ENCODE assay signal across 9 cellular contexts in genomic region chr17:40541873-40542561, GRCh38. TPM values are rescaled to one million over a fixed set of nuclear protein-coding genes. Genes with fewer than 3 reads are reported as not detected.
A peak's percentile ranks its signal among the peaks of the same experiment; 100 is the strongest.
DNase-seq lines count a peak whose midpoint lies in the region; ATAC-seq and TF ChIP-seq lines count a peak whose summit lies in the region.
"Had no signal": no experiment of that assay in that cellular context is flagged by ENCODE, and none has a peak within 500 bp of the region (broad histone marks: within the 10 kb centered on the region; RNA-seq: fewer than 3 reads in every experiment).

No MANE protein-coding gene starts in this region.

- H3K9ac ChIP-seq in liver (ENCODE audit: low read depth in 1 of 2, low read length in 2 of 2) (peak overlapping the region in 1 of 2 donors; percentile 55), stomach smooth muscle (ENCODE audit: low read length in 2 of 2) (peak overlapping the region; percentile 56 to 71)

- DNase-seq in DMS153 (lab: John Stamatoyannopoulos, UW): peak; percentile 32
- DNase-seq in DMS153 treated with DMSO at 0.1 percent for 48 hours (lab: John Stamatoyannopoulos, UW; ENCODE audit: unreplicated experiment): no peak
- peak in 1 of 4 donors; percentile 40 for DNase-seq in body of pancreas
- no peak for DNase-seq in midbrain (lab: John Stamatoyannopoulos, UW)
- DNase-seq in hepatic stellate cell (ENCODE audit: low spot score): no peak

- peak in 1 of 3 donors; percentile 4 for TF ChIP-seq POLR2A in body of pancreas (IDR thresholded peaks at IDR 0.05)

- H3K27me3 ChIP-seq in body of pancreas: no peaks in the 10 kb centered on the region
- H3K27me3 ChIP-seq in liver (ENCODE audit: control insufficient read depth in 4 of 4, insufficient read depth in 4 of 4, low read length in 3 of 4): no peaks in the 10 kb centered on the region
- H3K27me3 ChIP-seq in stomach smooth muscle (ENCODE audit: control insufficient read depth in 1 of 2, insufficient read depth in 2 of 2, low read length in 2 of 2): no peaks in the 10 kb centered on the region

- no peaks in the 10 kb centered on the region for H3K9me3 ChIP-seq in body of pancreas
- no peaks in the 10 kb centered on the region for H3K9me3 ChIP-seq in liver (ENCODE audit: control insufficient read depth in 4 of 4, low read length in 3 of 4)
- no peaks in the 10 kb centered on the region for H3K9me3 ChIP-seq in stomach smooth muscle (ENCODE audit: control insufficient read depth in 2 of 2, low read length in 2 of 2)

- peaks cover 42% of the 10 kb centered on the region for H3K4me1 ChIP-seq in body of pancreas
- H3K4me1 ChIP-seq in liver (ENCODE audit: control insufficient read depth in 4 of 4, insufficient read depth in 4 of 4, low read length in 3 of 4): peaks cover 27 to 59% (median 43%) of the 10 kb centered on the region in 4 donors
- H3K4me1 ChIP-seq in stomach smooth muscle (ENCODE audit: control insufficient read depth, insufficient read depth, low read length): peaks cover 62% of the 10 kb centered on the region

- H3K36me3 ChIP-seq in body of pancreas (replicated peaks in 1 of 2; ENCODE audit: insufficient read depth in 1 of 2, low read depth in 2 of 2) (no peaks in the 10 kb centered on the region), liver (ENCODE audit: control insufficient read depth in 4 of 4, insufficient read depth in 3 of 4, low read depth in 1 of 4, low read length in 3 of 4) (no peaks in the 10 kb centered on the region), stomach smooth muscle (ENCODE audit: control insufficient read depth in 2 of 2, insufficient read depth in 2 of 2, low read length in 2 of 2) (no peaks in the 10 kb centered on the region)

- 72 to 78% methylated on average over 15 to 18 of the region's 18 CpGs for WGBS in body of pancreas, 2 donors
- WGBS in liver: 68% methylated on average over 18 of the region's 18 CpGs

- H3K27ac ChIP-seq in body of pancreas (peak overlapping the region; percentile 48 to 88 (median 75)), liver (ENCODE audit: low read depth in 1 of 2, low read length in 2 of 2) (peak overlapping the region; percentile 80 to 93), stomach smooth muscle (ENCODE audit: low read length) (peak overlapping the region; percentile 98)
- H3K27ac ChIP-seq: 22Rv1 had no signal

- TF ChIP-seq CTCF in body of pancreas (IDR thresholded peaks at IDR 0.05): no peak
- no peak for TF ChIP-seq CTCF in liver (IDR thresholded peaks at IDR 0.05; ENCODE audit: low read depth, low read length, missing input control)

- TF ChIP-seq RAD21 in liver (IDR thresholded peaks at IDR 0.05): no peak

- ATAC-seq in body of pancreas: peak; percentile 43
- no peak for ATAC-seq in GM18909 (IDR thresholded peaks at IDR 0.05; ENCODE audit: poor library complexity, unreplicated experiment)

- H3K4me3 ChIP-seq in body of pancreas (no peak overlapping the region), liver (ENCODE audit: low read depth in 1 of 3, low read length in 3 of 3) (no peak overlapping the region), stomach smooth muscle (ENCODE audit: low read length in 2 of 2) (peak overlapping the region in 1 of 2 donors; percentile 15)

- intact Hi-C loops in body of pancreas (cut with DNase I): no loop called here

TF ChIP-seq in liver, 16 proteins besides CTCF, POLR2A, EP300 and RAD21:
- TF ChIP-seq JUND (IDR thresholded peaks at IDR 0.05): no peak
- TF ChIP-seq, protein P1, sequence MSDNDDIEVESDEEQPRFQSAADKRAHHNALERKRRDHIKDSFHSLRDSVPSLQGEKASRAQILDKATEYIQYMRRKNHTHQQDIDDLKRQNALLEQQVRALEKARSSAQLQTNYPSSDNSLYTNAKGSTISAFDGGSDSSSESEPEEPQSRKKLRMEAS (IDR thresholded peaks at IDR 0.05): no peak
- TF ChIP-seq FOXA2 (IDR thresholded peaks at IDR 0.05): no peak
- TF ChIP-seq RXRA (IDR thresholded peaks at IDR 0.05): no peak
- TF ChIP-seq HNF4A (conservative IDR thresholded peaks at IDR 0.05): no peak
- TF ChIP-seq TAF1 (conservative IDR thresholded peaks at IDR 0.05): no peak
- no peak for TF ChIP-seq REST (IDR thresholded peaks at IDR 0.05)
- no peak for TF ChIP-seq ZBTB33 (IDR thresholded peaks at IDR 0.05)
- TF ChIP-seq HNF4G (IDR thresholded peaks at IDR 0.05): no peak
- TF ChIP-seq NR2F2 (IDR thresholded peaks at IDR 0.05): no peak
- TF ChIP-seq ATF3 (IDR thresholded peaks at IDR 0.05): no peak
- no peak for TF ChIP-seq EGR1 (IDR thresholded peaks at IDR 0.05; ENCODE audit: low read depth in 2 of 2)
- TF ChIP-seq GABPA (IDR thresholded peaks at IDR 0.05 in 1 of 2, conservative IDR thresholded peaks at IDR 0.05 in 1 of 2): no peak
- TF ChIP-seq SP1 (IDR thresholded peaks at IDR 0.05): no peak
TF ChIP-seq in liver: peak in this region for 0.

RNA-seq across cellular contexts. Expression of gene CCR7, which starts 23.3 kb away (rescaled TPM):
- total RNA-seq in body of pancreas (under 1 TPM in 1 of 2 donors, not detected in 1; 0.26 TPM), liver (under 1 TPM; 0.08 to 0.89 TPM)
- polyA plus RNA-seq in liver: under 1 TPM; 0.16 to 0.40 TPM

RNA-seq across cellular contexts. Expression of gene TNS4, which starts 40.6 kb away (rescaled TPM):
- total RNA-seq in body of pancreas (not detected), liver (under 1 TPM in 1 of 2 donors, not detected in 1; 0.08 TPM)
- polyA plus RNA-seq in liver: not detected
